Comparison of ENCODE assay signal across 8 cellular contexts in the genomic region with DNA sequence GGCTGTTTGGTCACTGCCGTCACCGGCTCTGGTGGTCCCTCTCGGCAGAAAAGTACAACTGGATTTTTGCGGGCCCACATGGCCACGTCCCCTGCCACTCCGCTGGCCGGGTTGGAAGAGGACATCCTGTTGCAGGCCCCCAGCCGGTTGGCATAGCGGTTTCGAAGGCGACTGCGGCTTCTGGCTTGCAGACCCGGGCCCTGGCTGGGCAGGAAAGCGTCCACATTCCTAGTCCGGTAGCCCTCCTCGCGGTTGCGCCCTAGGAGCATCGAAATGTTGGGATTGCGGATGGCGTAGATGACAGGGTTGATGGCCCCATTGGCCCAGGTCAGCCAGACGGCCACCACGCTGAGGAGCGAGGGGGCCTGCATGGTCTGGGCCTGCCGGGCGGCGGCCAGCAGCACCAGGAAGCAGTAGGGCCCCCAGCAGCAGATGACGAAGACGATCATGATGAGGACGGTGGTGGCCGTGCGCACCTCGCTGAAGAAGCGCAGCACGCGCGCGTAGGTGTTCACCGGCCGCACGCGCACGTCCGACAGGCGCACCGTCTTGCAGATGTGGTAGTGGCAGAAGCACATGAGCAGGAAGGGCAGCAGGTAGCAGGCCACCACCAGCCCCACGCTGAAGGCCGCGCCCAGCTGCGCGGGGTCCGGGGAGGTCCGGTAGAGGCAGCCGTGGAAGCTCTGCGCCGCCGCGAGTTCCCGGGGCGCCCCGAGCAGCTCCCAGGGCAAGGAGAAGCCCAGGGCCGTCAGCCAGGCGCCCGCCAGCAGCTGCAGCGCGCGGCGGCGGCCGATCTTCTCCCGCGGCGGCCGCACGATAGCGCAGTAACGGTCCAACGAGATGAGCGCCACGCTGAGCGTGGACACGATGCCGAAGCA. TPM values are rescaled to one million over a fixed set of nuclear protein-coding genes. Genes with fewer than 3 reads are reported as not detected.
DNase-seq lines count a peak whose midpoint lies in the region; ATAC-seq and TF ChIP-seq lines count a peak whose summit lies in the region.

No MANE protein-coding gene starts in this region.

- intact Hi-C loops in adrenal gland (cut with DNase I): no loop called here

- H3K36me3 ChIP-seq in BLaER1: peaks cover 4% of the 10 kb centered on the region; the same call in 1 of the 2 replicates
- H3K36me3 ChIP-seq in adrenal gland (replicated peaks in 1 of 2): no peaks in the 10 kb centered on the region
- no peaks in the 10 kb centered on the region for H3K36me3 ChIP-seq in smooth muscle cell (ENCODE audit: low read depth)

- TF ChIP-seq POLR2A in adrenal gland (IDR thresholded peaks at IDR 0.05): no peak

- peak in 4 of 7 donors; percentile 19 to 77 (median 36) for DNase-seq in adrenal gland
- no peak for DNase-seq in smooth muscle cell (lab: John Stamatoyannopoulos, UW; ENCODE audit: unreplicated experiment)
- no peak for DNase-seq in COR-L47 (lab: John Stamatoyannopoulos, UW)
- DNase-seq in GF-D8 (lab: John Stamatoyannopoulos, UW): no peak

- H3K4me3 ChIP-seq in BLaER1 (peak overlapping the region; percentile 70), adrenal gland (peak overlapping the region; percentile 9 to 74 (median 46)), iPS-18c (ENCODE audit: insufficient read depth, low read depth, low read length) (peak overlapping the region; percentile 71), smooth muscle cell (peak overlapping the region; percentile 66)

- no peak for TF ChIP-seq RAD21 in Ishikawa (IDR thresholded peaks at IDR 0.05; ENCODE audit: low read depth)

- H3K4me2 ChIP-seq in BLaER1: peak overlapping the region; percentile 92
- H3K4me2 ChIP-seq in smooth muscle cell: peak overlapping the region; percentile 96

- H3K4me1 ChIP-seq in BLaER1: peaks cover 16% of the 10 kb centered on the region
- peaks cover 6 to 10% of the 10 kb centered on the region in 2 donors for H3K4me1 ChIP-seq in adrenal gland (replicated peaks in 1 of 2)
- peaks cover 5% of the 10 kb centered on the region for H3K4me1 ChIP-seq in smooth muscle cell (ENCODE audit: low read depth)

- no peaks in the 10 kb centered on the region for H3K79me2 ChIP-seq in smooth muscle cell (ENCODE audit: low read depth)

- H3K27me3 ChIP-seq in BLaER1 (peaks cover 40% of the 10 kb centered on the region), adrenal gland (no peaks in the 10 kb centered on the region), smooth muscle cell (ENCODE audit: low read depth) (no peaks in the 10 kb centered on the region)

- H3K27ac ChIP-seq in BLaER1 (no peak overlapping the region), adrenal gland (peak overlapping the region; percentile 42 to 93 (median 72)), smooth muscle cell (ENCODE audit: low read depth) (no peak overlapping the region)

- TF ChIP-seq EP300 in Ishikawa (IDR thresholded peaks at IDR 0.05; ENCODE audit: borderline replicate concordance): no peak

- peak overlapping the region; percentile 51 for H2AFZ ChIP-seq in smooth muscle cell (ENCODE audit: low read depth)

- peaks cover 11% of the 10 kb centered on the region for H3F3A ChIP-seq in smooth muscle cell (ENCODE audit: low read depth)

- H3K9me3 ChIP-seq in BLaER1 (no peaks in the 10 kb centered on the region), adrenal gland (replicated peaks in 1 of 3) (no peaks in the 10 kb centered on the region), iPS-18c (ENCODE audit: control insufficient read depth, insufficient read depth, low read length) (peaks cover 3% of the 10 kb centered on the region), smooth muscle cell (replicated peaks; ENCODE audit: low read depth) (no peaks in the 10 kb centered on the region)

- ATAC-seq in GM19468 (IDR thresholded peaks at IDR 0.05; ENCODE audit: extremely low read depth, unreplicated experiment): peak; percentile 17

- H4K20me1 ChIP-seq in BLaER1: peaks cover 38% of the 10 kb centered on the region
- H4K20me1 ChIP-seq in smooth muscle cell (ENCODE audit: low read depth): peaks cover 25% of the 10 kb centered on the region

- TF ChIP-seq CTCF in adrenal gland (IDR thresholded peaks at IDR 0.05) (no peak), smooth muscle cell (IDR thresholded peaks at IDR 0.05; ENCODE audit: borderline replicate concordance, insufficient read depth, poor library complexity, severe bottlenecking) (no peak)

- 23 to 66% (median 41%) methylated on average over 16 to 83 of the region's 83 CpGs for WGBS in adrenal gland, 4 donors
- 21% methylated on average over 81 of the region's 83 CpGs for WGBS in smooth muscle cell (ENCODE audit: low lambda C conversion rate)

- H3K9ac ChIP-seq in BLaER1: peak overlapping the region; percentile 30
- H3K9ac ChIP-seq in smooth muscle cell (ENCODE audit: low read depth): no peak overlapping the region

TF ChIP-seq in Ishikawa, 13 proteins besides CTCF, POLR2A, EP300 and RAD21:
- TF ChIP-seq ZBTB7A (IDR thresholded peaks at IDR 0.05; ENCODE audit: low read depth) (no peak), YY1 (IDR thresholded peaks at IDR 0.05; ENCODE audit: low read depth) (no peak)
- TF ChIP-seq, protein P1, sequence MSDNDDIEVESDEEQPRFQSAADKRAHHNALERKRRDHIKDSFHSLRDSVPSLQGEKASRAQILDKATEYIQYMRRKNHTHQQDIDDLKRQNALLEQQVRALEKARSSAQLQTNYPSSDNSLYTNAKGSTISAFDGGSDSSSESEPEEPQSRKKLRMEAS (IDR thresholded peaks at IDR 0.05): peak; percentile 57; the same call in 1 of the 2 replicates

RNA-seq across cellular contexts. Expression of gene GPR135, which starts 1.2 kb away (rescaled TPM):
- total RNA-seq in adrenal gland (1 to 10 TPM; 2.5 to 8.6 (median 5.6) TPM), smooth muscle cell (2.1 and 3.1 TPM in 2 replicates)
- polyA plus RNA-seq in adrenal gland (1 to 10 TPM; 2.3 to 3.1 (median 2.5) TPM), smooth muscle cell (0.40 and 1.1 TPM in 2 replicates)

RNA-seq across cellular contexts. Expression of gene L3HYPDH, which starts 20.2 kb away (rescaled TPM):
- total RNA-seq in adrenal gland (10 to 100 TPM in 7 of 8 donors, 1 to 10 TPM in 1; 7.1 to 59.2 (median 23.8) TPM), smooth muscle cell (33.5 and 45.8 TPM in 2 replicates)
- polyA plus RNA-seq in adrenal gland (10 to 100 TPM; 15.8 to 59.1 (median 23.2) TPM), smooth muscle cell (27.7 and 33.7 TPM in 2 replicates)

RNA-seq across cellular contexts. Expression of gene JKAMP, which starts 20.3 kb away (rescaled TPM):
- total RNA-seq in adrenal gland (10 to 100 TPM; 35.7 to 93.8 (median 53.9) TPM), smooth muscle cell (141 and 147 TPM in 2 replicates)
- polyA plus RNA-seq in adrenal gland (100 to 1,000 TPM in 1 of 3 donors, 10 to 100 TPM in 2; 17.7 to 102 (median 23.5) TPM), smooth muscle cell (72.3 and 81.2 TPM in 2 replicates)

Comparison
In these comparisons a context has a peak if more than half of its experiments do, and no peak if none do; other contexts are left out.
1. H3K27ac ChIP-seq: peak in adrenal gland (5 of 5); none in BLaER1 (single experiment) and smooth muscle cell (single experiment).
2. DNase-seq: peak in adrenal gland (4 of 7); none in smooth muscle cell (single experiment), COR-L47 (single experiment) and GF-D8 (single experiment).
3. Peak in every context shown above with its lines, with median percentiles within 50 percentile points of each other: H3K4me3 ChIP-seq.